Comparison of ENCODE assay signal across 17 cellular contexts in the genomic region with DNA sequence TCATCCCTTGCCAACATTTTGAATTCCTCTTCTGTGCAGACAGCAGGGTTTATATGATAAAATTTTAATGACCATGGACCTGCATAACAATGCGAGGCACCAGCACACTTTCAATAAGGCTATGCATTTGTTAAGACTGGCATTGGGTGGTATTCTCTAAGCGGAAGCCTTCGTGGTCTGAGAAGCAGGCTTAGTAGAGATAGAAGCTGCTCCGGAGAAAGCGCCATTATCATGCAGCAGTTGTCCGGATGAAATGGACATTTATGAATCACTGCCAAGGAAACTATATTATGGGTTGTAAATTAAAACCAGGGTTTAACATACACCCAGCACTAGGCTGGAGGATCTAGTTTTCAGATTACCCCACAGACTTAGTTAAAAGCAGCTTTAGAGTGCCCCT.
DNase-seq lines count a peak whose midpoint lies in the region; ATAC-seq and TF ChIP-seq lines count a peak whose summit lies in the region.
"Had no signal": no experiment of that assay in that cellular context is flagged by ENCODE, and none has a peak within 500 bp of the region (broad histone marks: within the 10 kb centered on the region; RNA-seq: fewer than 3 reads in every experiment).

No MANE protein-coding gene starts in this region.

- H3K9me3 ChIP-seq in SK-N-SH, result no peaks in the 10 kb centered on the region
- no peaks in the 10 kb centered on the region for H3K9me3 ChIP-seq in effector memory CD4-positive, alpha-beta T cell (ENCODE audit: control insufficient read depth, low read length)

- no peak overlapping the region for H3K9ac ChIP-seq in SK-N-SH
- H3K9ac ChIP-seq: BLaER1 treated with 17β-estradiol and CSF1 and Interleukin-3, amounts not matched to agents 10 nM and 100 nM had no signal

- 74% methylated on average over 6 of the region's 6 CpGs for WGBS in SK-N-SH (ENCODE audit: low lambda C conversion rate)

- H3K79me2 ChIP-seq in SK-N-SH (ENCODE audit: insufficient read depth), result no peaks in the 10 kb centered on the region

- TF ChIP-seq EP300 in SK-N-SH (IDR thresholded peaks at IDR 0.05; ENCODE audit: borderline replicate concordance in 1 of 2, low read depth in 1 of 2, low read length in 1 of 2), result no peak

- H3K27ac ChIP-seq in SK-N-SH (ENCODE audit: low read depth in 2 of 2, low read length in 1 of 2), result no peak overlapping the region; a peak in 1 of 4 replicates
- no peak overlapping the region for H3K27ac ChIP-seq in effector memory CD4-positive, alpha-beta T cell (ENCODE audit: insufficient read depth, low read length, poor library complexity, severe bottlenecking)
- H3K27ac ChIP-seq: 22Rv1; BLaER1 treated with 17β-estradiol and CSF1 and Interleukin-3, amounts not matched to agents 10 nM and 100 nM had no signal

- DNase-seq in SK-N-SH (peak; percentile 6), WTC11 (ENCODE audit: low spot score) (no peak), medulla oblongata (ENCODE audit: extremely low spot score) (peak; percentile 54), SKM-1 (lab: John Stamatoyannopoulos, UW; ENCODE audit: unreplicated experiment) (no peak), MCF 10A (ENCODE audit: unreplicated experiment) (no peak)
- DNase-seq in activated CD8-positive, alpha-beta T cell treated with anti-CD3 and anti-CD28 coated beads, Interleukin-2, amount 10 ng/mL, durations not matched to agents 7 days and 5 days, result no peak
- DNase-seq in effector memory CD4-positive, alpha-beta T cell, result no peak
- DNase-seq: DMS53, H9, Karpas-422, NCI-H187 treated with DMSO at 0.1 percent for 48 hours, NCI-H446, NCI-H774, SHP77 treated with DMSO at 0.1 percent for 48 hours had no signal

- no peak for TF ChIP-seq RAD21 in SK-N-SH (IDR thresholded peaks at IDR 0.05; ENCODE audit: low read length)

- H3K9me3 Mint-ChIP-seq in WTC11 (no peaks in the 10 kb centered on the region), MCF 10A (ENCODE audit: unreplicated experiment) (no peaks in the 10 kb centered on the region)
- peaks cover 4% of the 10 kb centered on the region for H3K9me3 Mint-ChIP-seq in activated CD8-positive, alpha-beta T cell treated with anti-CD3 and anti-CD28 coated beads, Interleukin-2, amount 10 ng/mL, durations not matched to agents 7 days and 5 days (ENCODE audit: insufficient read depth)
- H3K9me3 Mint-ChIP-seq: H9 had no signal

- ATAC-seq in SK-N-SH treated with all-trans-retinoic acid at 6 μM for 48 hours, result no peak
- 0 out of 2 replicates have a peak, but pooled peaks have one; percentile 34 for ATAC-seq in WTC11
- no peak for ATAC-seq in activated CD8-positive, alpha-beta T cell treated with anti-CD3 and anti-CD28 coated beads, Interleukin-2, amount 10 ng/mL, durations not matched to agents 7 days and 5 days

- TF ChIP-seq CTCF in SK-N-SH (IDR thresholded peaks at IDR 0.05), result no peak
- no peak for TF ChIP-seq CTCF in WTC11 (IDR thresholded peaks at IDR 0.05)
- TF ChIP-seq CTCF in MCF 10A (IDR thresholded peaks at IDR 0.05; ENCODE audit: unreplicated experiment), result no peak

- no peak overlapping the region for H2AFZ ChIP-seq in SK-N-SH (ENCODE audit: low read depth)

- no peaks in the 10 kb centered on the region for H3K27me3 Mint-ChIP-seq in WTC11 (ENCODE audit: low read depth)
- H3K27me3 Mint-ChIP-seq in activated CD8-positive, alpha-beta T cell treated with anti-CD3 and anti-CD28 coated beads, Interleukin-2, amount 10 ng/mL, durations not matched to agents 7 days and 5 days (ENCODE audit: low read depth), result no peaks in the 10 kb centered on the region
- no peaks in the 10 kb centered on the region for H3K27me3 Mint-ChIP-seq in MCF 10A (ENCODE audit: insufficient read depth, unreplicated experiment)

- no peak overlapping the region for H3K4me3 ChIP-seq in SK-N-SH (ENCODE audit: low read depth in 2 of 2, low read length in 1 of 2)
- no peak overlapping the region for H3K4me3 ChIP-seq in effector memory CD4-positive, alpha-beta T cell (ENCODE audit: insufficient read depth, low read depth, low read length, poor library complexity, severe bottlenecking)
- H3K4me3 ChIP-seq: BLaER1 treated with 17β-estradiol and CSF1 and Interleukin-3, amounts not matched to agents 10 nM and 100 nM had no signal

- H3K4me1 Mint-ChIP-seq in WTC11 (peaks cover 13% of the 10 kb centered on the region), MCF 10A (ENCODE audit: insufficient read depth, unreplicated experiment) (no peaks in the 10 kb centered on the region)
- H3K4me1 Mint-ChIP-seq in activated CD8-positive, alpha-beta T cell treated with anti-CD3 and anti-CD28 coated beads, Interleukin-2, amount 10 ng/mL, durations not matched to agents 7 days and 5 days (ENCODE audit: low read depth), result no peaks in the 10 kb centered on the region

- no peak overlapping the region for H3K4me3 Mint-ChIP-seq in WTC11
- H3K4me3 Mint-ChIP-seq in activated CD8-positive, alpha-beta T cell treated with anti-CD3 and anti-CD28 coated beads, Interleukin-2, amount 10 ng/mL, durations not matched to agents 7 days and 5 days, result no peak overlapping the region
- no peak overlapping the region for H3K4me3 Mint-ChIP-seq in MCF 10A (ENCODE audit: unreplicated experiment)
- H3K4me3 Mint-ChIP-seq: H9 had no signal

- H3K9me2 ChIP-seq in SK-N-SH, result no peaks in the 10 kb centered on the region

- no peaks in the 10 kb centered on the region for H4K20me1 ChIP-seq in SK-N-SH (ENCODE audit: insufficient read depth)
- H4K20me1 ChIP-seq: BLaER1 treated with 17β-estradiol and CSF1 and Interleukin-3, amounts not matched to agents 10 nM and 100 nM had no signal

- intact Hi-C loops in MCF 10A (cut with micrococcal nuclease), result no loop called here

- no peaks in the 10 kb centered on the region for H3K27me3 ChIP-seq in SK-N-SH (ENCODE audit: insufficient read depth)
- no peaks in the 10 kb centered on the region for H3K27me3 ChIP-seq in effector memory CD4-positive, alpha-beta T cell (replicated peaks; ENCODE audit: control insufficient read depth, insufficient read depth, low read length, poor library complexity, severe bottlenecking)
- H3K27me3 ChIP-seq: BLaER1 treated with 17β-estradiol and CSF1 and Interleukin-3, amounts not matched to agents 10 nM and 100 nM had no signal

- H3K36me3 ChIP-seq in SK-N-SH (replicated peaks in 1 of 2; ENCODE audit: control insufficient read depth in 1 of 2, insufficient read depth in 2 of 2, low read length in 1 of 2), result no peaks in the 10 kb centered on the region
- no peaks in the 10 kb centered on the region for H3K36me3 ChIP-seq in effector memory CD4-positive, alpha-beta T cell (ENCODE audit: control insufficient read depth, insufficient read depth, low read length)
- H3K36me3 ChIP-seq: BLaER1 treated with 17β-estradiol and CSF1 and Interleukin-3, amounts not matched to agents 10 nM and 100 nM had no signal

- no TSS peak for BruUV-seq in MCF 10A (replicated peaks; lab: Mats Ljungman, UMichigan)

- H3K27ac Mint-ChIP-seq in WTC11 (no peak overlapping the region), MCF 10A (ENCODE audit: low read depth, unreplicated experiment) (no peak overlapping the region)
- H3K27ac Mint-ChIP-seq in activated CD8-positive, alpha-beta T cell treated with anti-CD3 and anti-CD28 coated beads, Interleukin-2, amount 10 ng/mL, durations not matched to agents 7 days and 5 days, result no peak overlapping the region
- H3K27ac Mint-ChIP-seq: H9 had no signal

- CTCF ChIA-PET in SK-N-SH (lab: Yijun Ruan, JAX), result interaction anchor here (1.2 kb wide), 1 partner anchor 11 kb away, joined by 3 read pairs; no protein-coding TSS in a partner anchor
- CTCF ChIA-PET in WTC11 (lab: Charles Lee), result interaction anchor here (1.6 kb wide), 1 partner anchor 16 kb away, joined by 4 read pairs; no protein-coding TSS in a partner anchor
- CTCF ChIA-PET in activated CD8-positive, alpha-beta T cell treated with anti-CD3 and anti-CD28 coated beads, Interleukin-2, amount 10 ng/mL, durations not matched to agents 7 days and 5 days (lab: Charles Lee), result no interaction called here
- CTCF ChIA-PET in MCF 10A (lab: Yijun Ruan, JAX), result interaction anchor here (0.7 to 1.1 kb wide), 2 partner anchors 12 to 42 kb away, joined by 3 read pairs; no protein-coding TSS in a partner anchor

- POLR2A ChIA-PET in SK-N-SH (lab: Yijun Ruan, JAX) (no interaction called here), WTC11 (lab: Charles Lee) (no interaction called here), MCF 10A (lab: Yijun Ruan, JAX) (no interaction called here)
- POLR2A ChIA-PET in activated CD8-positive, alpha-beta T cell treated with anti-CD3 and anti-CD28 coated beads, Interleukin-2, amount 10 ng/mL, durations not matched to agents 7 days and 5 days (lab: Charles Lee), result no interaction called here

- no peak overlapping the region for H3K4me2 ChIP-seq in SK-N-SH
- H3K4me2 ChIP-seq: BLaER1 treated with 17β-estradiol and CSF1 and Interleukin-3, amounts not matched to agents 10 nM and 100 nM had no signal

- no peaks in the 10 kb centered on the region for H3F3A ChIP-seq in SK-N-SH (replicated peaks; ENCODE audit: insufficient read depth)

- peaks cover 0 to 5% of the 10 kb centered on the region in 2 experiments; a peak in 2 of 4 replicates for H3K4me1 ChIP-seq in SK-N-SH (ENCODE audit: control insufficient read depth in 1 of 2, insufficient read depth in 2 of 2, low read depth in 1 of 2, low read length in 1 of 2)
- H3K4me1 ChIP-seq in effector memory CD4-positive, alpha-beta T cell (ENCODE audit: control insufficient read depth, insufficient read depth, low read length, poor library complexity, severe bottlenecking), result no peaks in the 10 kb centered on the region

- H3K36me3 Mint-ChIP-seq in WTC11 (no peaks in the 10 kb centered on the region), MCF 10A (ENCODE audit: insufficient read depth, unreplicated experiment) (no peaks in the 10 kb centered on the region)
- H3K36me3 Mint-ChIP-seq in activated CD8-positive, alpha-beta T cell treated with anti-CD3 and anti-CD28 coated beads, Interleukin-2, amount 10 ng/mL, durations not matched to agents 7 days and 5 days (ENCODE audit: low read depth), result no peaks in the 10 kb centered on the region

TF ChIP-seq in SK-N-SH, 30 proteins besides CTCF, POLR2A, EP300 and RAD21 (continues in another document):
- TF ChIP-seq POLR2AphosphoS5 (IDR thresholded peaks at IDR 0.05; ENCODE audit: low read depth, low read length), result no peak
- no peak for TF ChIP-seq NFIC (IDR thresholded peaks at IDR 0.05; ENCODE audit: borderline replicate concordance)
- no peak for TF ChIP-seq FOXJ3 (CRISPR knock-in tag; IDR thresholded peaks at IDR 0.05)
- TF ChIP-seq GABPA (IDR thresholded peaks at IDR 0.05; ENCODE audit: low read depth), result no peak

TF ChIP-seq in SK-N-SH treated with all-trans-retinoic acid at 6 μM for 48 hours, 23 proteins besides CTCF, POLR2A, EP300 and RAD21 (continues in another document):
- TF ChIP-seq ISL1 (CRISPR knock-in tag; IDR thresholded peaks at IDR 0.05) (no peak), ZNF70 (CRISPR knock-in tag; IDR thresholded peaks at IDR 0.05) (no peak)

TF ChIP-seq in WTC11, 78 proteins besides CTCF, POLR2A, EP300 and RAD21 (continues in another document):
- TF ChIP-seq NR1H2 (CRISPR knock-in tag; IDR thresholded peaks at IDR 0.05) (no peak), JAZF1 (CRISPR knock-in tag; IDR thresholded peaks at IDR 0.05) (no peak), NR2C2 (CRISPR knock-in tag; IDR thresholded peaks at IDR 0.05) (no peak), ESRRA (CRISPR knock-in tag; IDR thresholded peaks at IDR 0.05; ENCODE audit: borderline replicate concordance) (no peak), SP1 (CRISPR knock-in tag; conservative IDR thresholded peaks at IDR 0.05) (no peak), NFE2L1 (CRISPR knock-in tag; IDR thresholded peaks at IDR 0.05) (no peak), SOX15 (CRISPR knock-in tag; IDR thresholded peaks at IDR 0.05) (no peak)

Comparison
In these comparisons a context has a peak if more than half of its experiments do, and no peak if none do; other contexts are left out.
1. DNase-seq: peak in SK-N-SH (single experiment) and medulla oblongata (single experiment); none in WTC11 (single experiment), SKM-1 (single experiment), activated CD8-positive, alpha-beta T cell treated with anti-CD3 and anti-CD28 coated beads, Interleukin-2, amount 10 ng/mL, durations not matched to agents 7 days and 5 days (single experiment), MCF 10A (single experiment) and effector memory CD4-positive, alpha-beta T cell (0 of 3).